17 cellular contexts compared by ENCODE assay signal in the genomic region with DNA sequence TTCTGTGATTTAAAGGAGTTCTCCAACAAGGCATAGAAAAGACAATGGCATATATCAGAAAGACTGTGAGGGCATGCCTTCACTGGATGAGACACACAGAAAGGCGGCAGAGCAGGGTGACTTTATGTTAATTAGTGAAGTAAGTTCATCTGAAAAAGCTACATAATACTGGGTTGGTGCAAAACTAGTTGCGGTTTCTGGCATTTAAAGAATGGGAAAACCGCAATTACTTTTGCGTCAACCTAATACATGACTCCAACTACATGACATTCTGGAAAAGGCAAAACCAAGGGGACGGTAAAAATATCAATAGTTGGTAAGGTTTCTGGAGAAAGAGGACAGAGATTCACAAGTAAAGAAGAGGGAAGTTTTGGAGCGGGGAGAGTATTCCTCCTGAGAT. TPM values are rescaled to one million over a fixed set of nuclear protein-coding genes. Genes with fewer than 3 reads are reported as not detected.
"Had no signal": no experiment of that assay in that cellular context is flagged by ENCODE, and none has a peak within 500 bp of the region (broad histone marks: within the 10 kb centered on the region; RNA-seq: fewer than 3 reads in every experiment).

No MANE protein-coding gene starts in this region.

- ATAC-seq: activated CD8-positive, alpha-beta T cell treated with anti-CD3 and anti-CD28 coated beads for 36 hours; left lung; stimulated activated naive CD8-positive, alpha-beta T cell treated with anti-CD3 and anti-CD28 coated beads, Interleukin-15, amount 100 ng/mL, for 72 hours had no signal

- H3K36me3 Mint-ChIP-seq: memory B cell had no signal

- H3K9me3 Mint-ChIP-seq: activated CD8-positive, alpha-beta T cell treated with anti-CD3 and anti-CD28 coated beads for 36 hours; activated T-helper 1 cell treated with anti-CD3 and anti-CD28 coated beads, Interleukin-12 subunit alpha, Interleukin-12 subunit beta, Interleukin-2, Interleukin-4 antibody, amounts not matched to agents 30 ng/mL and 10 ng/mL and 1 ng/mL, durations not matched to agents 14 hours and 24 hours and 36 hours; memory B cell; nephron; stimulated activated naive CD8-positive, alpha-beta T cell treated with anti-CD3 and anti-CD28 coated beads, Interleukin-15, amount 100 ng/mL, for 72 hours had no signal

- H3K36me3 ChIP-seq: left lung, ovary had no signal

- DNase-seq: activated CD4-positive, alpha-beta T cell treated with anti-CD3 and anti-CD28 coated beads for 4 hours; activated CD8-positive, alpha-beta T cell treated with anti-CD3 and anti-CD28 coated beads for 36 hours; activated naive CD4-positive, alpha-beta T cell; dermis blood vessel endothelial cell; foreskin fibroblast; head of caudate nucleus; left lung; ovary; stimulated activated CD4-positive, alpha-beta T cell treated with anti-CD3 and anti-CD28 coated beads, Interleukin-4, amount 100 ng/mL, for 4 hours; stimulated activated naive CD8-positive, alpha-beta T cell treated with anti-CD3 and anti-CD28 coated beads, Interleukin-15, amount 100 ng/mL, for 72 hours; testis had no signal

- H3K4me1 Mint-ChIP-seq: memory B cell; nephron; stimulated activated naive CD8-positive, alpha-beta T cell treated with anti-CD3 and anti-CD28 coated beads, Interleukin-15, amount 100 ng/mL, for 72 hours had no signal

- H3K4me1 ChIP-seq: left lung had no signal

- H3K9me3 ChIP-seq: left lung, ovary, testis had no signal

- H3K4me3 Mint-ChIP-seq: activated CD8-positive, alpha-beta T cell treated with anti-CD3 and anti-CD28 coated beads for 36 hours; activated T-helper 1 cell treated with anti-CD3 and anti-CD28 coated beads, Interleukin-12 subunit alpha, Interleukin-12 subunit beta, Interleukin-2, Interleukin-4 antibody, amounts not matched to agents 30 ng/mL and 10 ng/mL and 1 ng/mL, durations not matched to agents 14 hours and 24 hours and 36 hours; memory B cell; nephron; stimulated activated naive CD8-positive, alpha-beta T cell treated with anti-CD3 and anti-CD28 coated beads, Interleukin-15, amount 100 ng/mL, for 72 hours had no signal

- H3K27ac ChIP-seq: left lung, ovary, skin epidermis, testis had no signal

- H3K27me3 ChIP-seq: ovary, testis had no signal

- H3K27ac Mint-ChIP-seq: activated CD8-positive, alpha-beta T cell treated with anti-CD3 and anti-CD28 coated beads for 36 hours; activated T-helper 1 cell treated with anti-CD3 and anti-CD28 coated beads, Interleukin-12 subunit alpha, Interleukin-12 subunit beta, Interleukin-2, Interleukin-4 antibody, amounts not matched to agents 30 ng/mL and 10 ng/mL and 1 ng/mL, durations not matched to agents 14 hours and 24 hours and 36 hours; memory B cell; stimulated activated naive CD8-positive, alpha-beta T cell treated with anti-CD3 and anti-CD28 coated beads, Interleukin-15, amount 100 ng/mL, for 72 hours had no signal

- H3K4me3 ChIP-seq: left lung, ovary, skin epidermis, testis had no signal

RNA-seq across cellular contexts. Expression of a gene that starts 5.1 kb away (rescaled TPM):
- total RNA-seq: activated CD8-positive, alpha-beta T cell treated with anti-CD3 and anti-CD28 coated beads for 36 hours; activated T-helper 1 cell treated with anti-CD3 and anti-CD28 coated beads, Interleukin-12 subunit alpha, Interleukin-12 subunit beta, Interleukin-2, Interleukin-4 antibody, amounts not matched to agents 30 ng/mL and 10 ng/mL and 1 ng/mL, durations not matched to agents 14 hours and 24 hours and 36 hours; dermis blood vessel endothelial cell; left lung; ovary; T-helper 1 cell treated with Interleukin-12 subunit alpha and Interleukin-12 subunit beta and Interleukin-4 antibody, amounts not matched to agents 30 ng/mL and 1 ng/mL, for 36 hours; urinary bladder had no signal
- polyA plus RNA-seq: ovary, urinary bladder had no signal
